21 cellular contexts compared by ENCODE assay signal in the genomic region with DNA sequence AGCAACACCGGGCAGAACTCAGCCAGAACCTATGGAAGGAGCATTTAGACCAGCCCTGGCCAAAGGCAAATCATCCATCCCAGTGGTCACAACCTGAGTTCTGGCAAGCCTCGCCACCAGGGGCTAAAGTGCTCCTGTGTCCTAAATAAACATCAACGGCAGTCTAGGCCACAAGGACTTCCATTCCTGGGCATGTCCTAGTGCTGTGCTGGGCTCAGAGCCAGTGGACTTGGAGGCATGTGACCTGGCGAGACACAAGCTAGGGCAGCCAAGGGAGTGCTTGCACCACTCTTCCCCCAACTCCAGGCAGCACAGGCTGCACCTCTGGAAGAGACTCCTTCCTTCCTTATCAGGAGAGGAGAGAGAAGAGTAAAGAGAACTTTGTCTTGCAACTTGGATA.
"Had no signal": no experiment of that assay in that cellular context is flagged by ENCODE, and none has a peak within 500 bp of the region (broad histone marks: within the 10 kb centered on the region; RNA-seq: fewer than 3 reads in every experiment).

No MANE protein-coding gene starts in this region.

- ATAC-seq: activated CD4-positive, CD25-positive, alpha-beta regulatory T cell treated with anti-CD3 and anti-CD28 coated beads, Interleukin-2, amount 50 U/mL, for 24 hours; activated CD8-positive, alpha-beta memory T cell treated with anti-CD3 and anti-CD28 coated beads, Interleukin-2, amount 10 ng/mL, durations not matched to agents 7 days and 5 days; activated naive CD4-positive, alpha-beta T cell treated with anti-CD3 and anti-CD28 coated beads, Interleukin-2, amount 50 U/mL, for 72 hours; naive thymus-derived CD8-positive, alpha-beta T cell had no signal

- H3K27ac ChIP-seq: esophagus squamous epithelium, hepatocyte, neutrophil, sigmoid colon, suprapubic skin, uterus had no signal

- H3K9me3 ChIP-seq: esophagus squamous epithelium, neutrophil, sigmoid colon, suprapubic skin, uterus had no signal

- H3K4me3 ChIP-seq: esophagus squamous epithelium, hepatocyte, lung, sigmoid colon, suprapubic skin, uterus had no signal

- H3K4me3 Mint-ChIP-seq: activated CD8-positive, alpha-beta memory T cell treated with anti-CD3 and anti-CD28 coated beads, Interleukin-2, amount 10 ng/mL, durations not matched to agents 7 days and 5 days; activated T-cell treated with anti-CD3 and anti-CD28 coated beads, Interleukin-2, amount 50 U/mL, for 24 hours; naive thymus-derived CD8-positive, alpha-beta T cell; T-helper 2 cell treated with Interferon-gamma antibody and Interleukin-4, amounts not matched to agents 5 μg/mL and 100 μg/mL, for 36 hours had no signal

- H3K27me3 Mint-ChIP-seq: activated T-cell treated with anti-CD3 and anti-CD28 coated beads, Interleukin-2, amount 50 U/mL, for 24 hours had no signal

- H3K36me3 ChIP-seq: esophagus squamous epithelium, neutrophil, sigmoid colon, suprapubic skin, uterus had no signal

- H3K27ac Mint-ChIP-seq: activated CD8-positive, alpha-beta memory T cell treated with anti-CD3 and anti-CD28 coated beads, Interleukin-2, amount 10 ng/mL, durations not matched to agents 7 days and 5 days; activated naive CD4-positive, alpha-beta T cell treated with anti-CD3 and anti-CD28 coated beads, Interleukin-2, amount 50 U/mL, for 72 hours; activated T-cell treated with anti-CD3 and anti-CD28 coated beads, Interleukin-2, amount 50 U/mL, for 24 hours; T-helper 2 cell treated with Interferon-gamma antibody and Interleukin-4, amounts not matched to agents 5 μg/mL and 100 μg/mL, for 36 hours had no signal

- H3K4me1 Mint-ChIP-seq: activated CD8-positive, alpha-beta memory T cell treated with anti-CD3 and anti-CD28 coated beads, Interleukin-2, amount 10 ng/mL, durations not matched to agents 7 days and 5 days; naive thymus-derived CD8-positive, alpha-beta T cell had no signal

- H3K9me3 Mint-ChIP-seq: activated naive CD4-positive, alpha-beta T cell treated with anti-CD3 and anti-CD28 coated beads, Interleukin-2, amount 50 U/mL, for 72 hours; activated T-cell treated with anti-CD3 and anti-CD28 coated beads, Interleukin-2, amount 50 U/mL, for 24 hours; T-helper 2 cell treated with Interferon-gamma antibody and Interleukin-4, amounts not matched to agents 5 μg/mL and 100 μg/mL, for 36 hours had no signal

- DNase-seq: activated CD4-positive, alpha-beta T cell treated with anti-CD3 and anti-CD28 coated beads, Interleukin-2, amount 50 U/mL, for 48 hours; activated CD8-positive, alpha-beta memory T cell treated with anti-CD3 and anti-CD28 coated beads, Interleukin-2, amount 10 ng/mL, durations not matched to agents 7 days and 5 days; activated effector memory CD4-positive, alpha-beta T cell treated with anti-CD3 and anti-CD28 coated beads, Interleukin-2, amount 50 U/mL, for 16 hours; activated T-cell treated with anti-CD3 and anti-CD28 coated beads, Interleukin-2, amount 50 U/mL, for 24 hours; amniotic stem cell; esophagus squamous epithelium; foreskin fibroblast; kidney; naive thymus-derived CD8-positive, alpha-beta T cell; sigmoid colon; stimulated activated CD4-positive, alpha-beta T cell treated with anti-CD3 and anti-CD28 coated beads, Interleukin-2, amount 100 ng/mL, for 24 hours; stimulated activated naive CD4-positive, alpha-beta T cell; SW 1271; uterus had no signal

- H3K27me3 ChIP-seq: esophagus squamous epithelium, hepatocyte, neutrophil, sigmoid colon, suprapubic skin, uterus had no signal

- H3K4me1 ChIP-seq: esophagus squamous epithelium, suprapubic skin, uterus had no signal

- H3K36me3 Mint-ChIP-seq: activated CD8-positive, alpha-beta memory T cell treated with anti-CD3 and anti-CD28 coated beads, Interleukin-2, amount 10 ng/mL, durations not matched to agents 7 days and 5 days; activated naive CD4-positive, alpha-beta T cell treated with anti-CD3 and anti-CD28 coated beads, Interleukin-2, amount 50 U/mL, for 72 hours; naive thymus-derived CD8-positive, alpha-beta T cell had no signal
